ENCODE assay signal across 8 cellular contexts in the genomic region with DNA sequence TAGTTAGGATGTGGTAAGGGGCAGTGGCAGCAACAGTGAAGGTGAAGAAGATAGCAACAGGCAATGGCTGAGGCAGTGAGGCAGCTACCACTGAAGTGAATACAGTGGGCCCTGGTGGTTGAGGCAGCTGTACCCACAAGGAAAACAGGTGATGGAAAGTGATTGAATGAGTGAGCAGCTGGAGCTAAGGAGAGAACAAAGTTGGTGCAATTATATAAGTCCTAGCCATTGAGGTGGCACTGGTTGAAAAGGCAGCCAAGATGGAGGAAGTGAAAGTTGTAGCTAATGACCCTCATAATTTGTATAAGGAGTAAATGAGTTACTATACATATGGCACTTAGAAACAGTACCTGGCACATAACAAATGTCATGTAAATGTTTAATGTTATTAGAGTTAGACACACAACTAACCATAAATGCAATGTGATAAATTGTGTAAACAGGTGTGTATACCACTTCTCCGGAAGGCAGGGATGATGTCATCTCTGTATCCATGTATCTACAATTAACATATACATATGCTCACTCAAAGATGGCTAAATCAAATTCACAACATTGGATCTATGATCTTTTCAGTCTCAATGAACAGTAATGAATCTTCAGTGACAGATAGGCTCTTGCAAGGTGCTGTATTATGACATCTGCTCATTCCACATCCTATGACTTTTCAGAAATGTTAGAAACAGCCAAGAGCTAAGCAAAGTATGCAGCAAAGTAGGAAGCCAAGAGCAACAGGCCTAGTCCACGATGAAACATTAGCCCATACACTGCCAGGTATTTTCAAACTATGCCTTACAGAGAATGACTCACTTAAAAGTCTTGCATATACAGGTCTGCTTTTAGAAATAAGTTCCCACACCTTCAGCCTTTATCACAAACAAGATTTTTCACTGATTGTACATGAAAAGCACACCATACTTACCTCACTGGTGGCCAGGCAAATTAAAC. TPM values are rescaled to one million over a fixed set of nuclear protein-coding genes. Genes with fewer than 3 reads are reported as not detected.
A peak's percentile ranks its signal among the peaks of the same experiment; 100 is the strongest.
DNase-seq lines count a peak whose midpoint lies in the region; ATAC-seq and TF ChIP-seq lines count a peak whose summit lies in the region.

No MANE protein-coding gene starts in this region.

- H3K27ac Mint-ChIP-seq in activated CD4-positive, alpha-beta memory T cell treated with anti-CD3 and anti-CD28 coated beads for 36 hours, result peak overlapping the region; percentile 10
- no peak overlapping the region for H3K27ac Mint-ChIP-seq in neural progenitor cell

- peak overlapping the region; percentile 60 for H3K4me2 ChIP-seq in neural progenitor cell

- no peak overlapping the region for H3K9ac ChIP-seq in neural progenitor cell

- H3F3A ChIP-seq in neural progenitor cell (ENCODE audit: low read depth), result peaks cover 20% of the 10 kb centered on the region

- peaks cover 20% of the 10 kb centered on the region for H3K4me1 ChIP-seq in neural progenitor cell

- H3K4me1 Mint-ChIP-seq in activated CD4-positive, alpha-beta memory T cell treated with anti-CD3 and anti-CD28 coated beads for 36 hours (ENCODE audit: low read depth), result peaks cover 74% of the 10 kb centered on the region
- H3K4me1 Mint-ChIP-seq in neural progenitor cell, result peaks cover 13% of the 10 kb centered on the region

- H2AFZ ChIP-seq in neural progenitor cell (replicated peaks), result no peak overlapping the region

- H3K36me3 Mint-ChIP-seq in activated CD4-positive, alpha-beta memory T cell treated with anti-CD3 and anti-CD28 coated beads for 36 hours, result peaks cover 49% of the 10 kb centered on the region
- H3K36me3 Mint-ChIP-seq in neural progenitor cell, result peaks cover 47% of the 10 kb centered on the region

- H3K27ac ChIP-seq in neural progenitor cell, result peak overlapping the region; percentile 79

- peaks cover 56% of the 10 kb centered on the region for H3K79me2 ChIP-seq in neural progenitor cell (ENCODE audit: low read depth)

- ATAC-seq in GM19452 (IDR thresholded peaks at IDR 0.05; ENCODE audit: unreplicated experiment) (peak; percentile 90), HG03432 (IDR thresholded peaks at IDR 0.05; ENCODE audit: unreplicated experiment) (peak; percentile 82)

- H3K27me3 ChIP-seq in neural progenitor cell, result no peaks in the 10 kb centered on the region

- H4K20me1 ChIP-seq in neural progenitor cell (ENCODE audit: low read depth), result peaks cover 17% of the 10 kb centered on the region

- peaks cover 2% of the 10 kb centered on the region for H3K9me3 Mint-ChIP-seq in activated CD4-positive, alpha-beta memory T cell treated with anti-CD3 and anti-CD28 coated beads for 36 hours
- peaks cover 11% of the 10 kb centered on the region for H3K9me3 Mint-ChIP-seq in neural progenitor cell

- CTCF ChIA-PET in activated CD4-positive, alpha-beta memory T cell treated with anti-CD3 and anti-CD28 coated beads for 36 hours (lab: Charles Lee), result interaction anchor here (0.6 to 2.8 kb wide), 2 partner anchors 28 to 278 kb away, joined by 3 to 12 read pairs; no protein-coding TSS in a partner anchor

- intact Hi-C loops in activated CD4-positive, alpha-beta memory T cell treated with anti-CD3 and anti-CD28 coated beads for 36 hours (cut with micrococcal nuclease), result loop anchor here (2.0 kb wide), 1 partner anchor 28 kb away; no protein-coding TSS in a partner anchor
- intact Hi-C loops in posterior vena cava (cut with DNase I), result no loop called here

- peaks cover 4% of the 10 kb centered on the region for H3K36me3 ChIP-seq in neural progenitor cell

- DNase-seq in CD1c-positive myeloid dendritic cell (ENCODE audit: extremely low spot score) (peak; percentile 29), neural progenitor cell (ENCODE audit: low spot score) (no peak), posterior vena cava (ENCODE audit: low spot score) (no peak), SW480 (ENCODE audit: low spot score) (no peak), NCI-H2196 (lab: John Stamatoyannopoulos, UW; ENCODE audit: unreplicated experiment) (no peak)
- DNase-seq in activated CD4-positive, alpha-beta memory T cell treated with anti-CD3 and anti-CD28 coated beads for 36 hours, result no peak

- no peak overlapping the region for H3K4me3 ChIP-seq in neural progenitor cell

- no peaks in the 10 kb centered on the region for H3K27me3 Mint-ChIP-seq in activated CD4-positive, alpha-beta memory T cell treated with anti-CD3 and anti-CD28 coated beads for 36 hours
- no peaks in the 10 kb centered on the region for H3K27me3 Mint-ChIP-seq in neural progenitor cell (ENCODE audit: insufficient read depth, low read depth)

- H3K9me3 ChIP-seq in neural progenitor cell (ENCODE audit: low read depth), result no peaks in the 10 kb centered on the region

- POLR2A ChIA-PET in activated CD4-positive, alpha-beta memory T cell treated with anti-CD3 and anti-CD28 coated beads for 36 hours (lab: Charles Lee), result interaction anchor here (1.1 kb wide), 1 partner anchor 166 kb away, joined by 3 read pairs; no protein-coding TSS in a partner anchor

- H3K4me3 Mint-ChIP-seq in activated CD4-positive, alpha-beta memory T cell treated with anti-CD3 and anti-CD28 coated beads for 36 hours, result no peak overlapping the region
- no peak overlapping the region for H3K4me3 Mint-ChIP-seq in neural progenitor cell

- TF ChIP-seq CTCF in neural progenitor cell (IDR thresholded peaks at IDR 0.05), result no peak

RNA-seq across cellular contexts. Expression of a gene that starts 10.7 kb away (rescaled TPM):
- total RNA-seq in activated CD4-positive, alpha-beta memory T cell treated with anti-CD3 and anti-CD28 coated beads for 36 hours, result 10 to 100 TPM; 66.4 to 66.6 TPM
- total RNA-seq in neural progenitor cell (ENCODE audit: low replicate concordance), result 94.8 and 113 TPM in 2 replicates
- 10 to 100 TPM; 57.0 to 69.5 TPM for total RNA-seq in posterior vena cava
